Comparison of ENCODE assay signal across 7 cellular contexts in the genomic region with DNA sequence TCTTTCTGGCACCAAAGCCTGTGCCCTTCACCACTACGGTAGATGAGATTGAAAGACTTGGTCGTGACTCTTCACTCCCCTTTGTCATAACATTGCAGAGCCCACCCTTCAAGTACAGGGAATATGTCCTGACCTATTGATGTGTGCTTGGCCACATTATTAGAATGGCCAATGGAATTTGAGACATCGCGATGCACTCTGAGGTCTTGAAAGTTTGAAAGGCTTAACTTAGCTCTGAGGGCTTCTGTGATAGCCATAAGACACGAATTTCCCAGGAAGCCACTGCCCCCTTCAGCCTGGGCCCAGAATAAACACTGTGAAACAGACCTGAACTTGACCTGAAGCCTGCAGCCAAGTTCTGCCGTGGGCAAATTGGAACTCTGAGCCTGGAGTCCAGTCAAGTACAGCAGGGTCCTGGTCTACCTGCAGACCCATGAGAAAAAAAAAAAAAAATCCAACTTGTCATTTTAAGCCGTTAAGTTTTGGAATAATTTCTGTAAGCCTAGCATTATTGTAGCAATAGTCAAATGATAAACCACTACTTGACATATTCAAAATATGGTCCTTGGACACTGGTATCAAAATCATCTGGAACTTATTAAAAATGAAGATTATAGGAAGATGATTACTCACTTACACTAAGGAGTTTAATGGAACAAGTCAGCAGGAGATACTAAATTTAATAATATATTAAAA. TPM values are rescaled to one million over a fixed set of nuclear protein-coding genes. Genes with fewer than 3 reads are reported as not detected.
A peak's percentile ranks its signal among the peaks of the same experiment; 100 is the strongest.
DNase-seq lines count a peak whose midpoint lies in the region; ATAC-seq, FAIRE-seq and TF ChIP-seq lines count a peak whose summit lies in the region.

No MANE protein-coding gene starts in this region.

- no peak overlapping the region for H3K4me3 Mint-ChIP-seq in activated naive CD8-positive, alpha-beta T cell treated with anti-CD3 and anti-CD28 coated beads, Interleukin-2, amount 10 ng/mL, durations not matched to agents 7 days and 5 days

- no peak overlapping the region for H3K27ac Mint-ChIP-seq in activated naive CD8-positive, alpha-beta T cell treated with anti-CD3 and anti-CD28 coated beads, Interleukin-2, amount 10 ng/mL, durations not matched to agents 7 days and 5 days

- DNase-seq in H7 (peak; percentile 76), NCI-H226 (peak; percentile 43), heart right ventricle (peak; percentile 52 to 78), retinal pigment epithelial cell (ENCODE audit: low read depth) (no peak)
- peak; percentile 54 for DNase-seq in activated naive CD8-positive, alpha-beta T cell treated with anti-CD3 and anti-CD28 coated beads, Interleukin-2, amount 10 ng/mL, durations not matched to agents 7 days and 5 days

- intact Hi-C loops in heart right ventricle (cut with DNase I), result loop anchor here (1.0 to 10.0 kb wide), 12 partner anchors 37 to 388 kb away; partner anchors contain the start of genes REV3L (in 3 of the 10) and TRAF3IP2 (in 2 of the 10)

- no peaks in the 10 kb centered on the region for H3K9me3 Mint-ChIP-seq in activated naive CD8-positive, alpha-beta T cell treated with anti-CD3 and anti-CD28 coated beads, Interleukin-2, amount 10 ng/mL, durations not matched to agents 7 days and 5 days

- H3K27me3 Mint-ChIP-seq in activated naive CD8-positive, alpha-beta T cell treated with anti-CD3 and anti-CD28 coated beads, Interleukin-2, amount 10 ng/mL, durations not matched to agents 7 days and 5 days, result no peaks in the 10 kb centered on the region

- H3K27me3 ChIP-seq in H7 (ENCODE audit: control insufficient read depth, insufficient read depth, low read length) (no peaks in the 10 kb centered on the region), heart right ventricle (no peaks in the 10 kb centered on the region)

- peak; percentile 78 for ATAC-seq in activated naive CD8-positive, alpha-beta T cell treated with anti-CD3 and anti-CD28 coated beads, Interleukin-2, amount 10 ng/mL, durations not matched to agents 7 days and 5 days (ENCODE audit: low read depth)
- ATAC-seq in heart right ventricle (peak; percentile 83 to 95 (median 92)), GM19463 (IDR thresholded peaks at IDR 0.05; ENCODE audit: unreplicated experiment) (no peak)

- peaks cover under 1% of the 10 kb centered on the region for H3K36me3 Mint-ChIP-seq in activated naive CD8-positive, alpha-beta T cell treated with anti-CD3 and anti-CD28 coated beads, Interleukin-2, amount 10 ng/mL, durations not matched to agents 7 days and 5 days

- H3K9me3 ChIP-seq in heart right ventricle, result no peaks in the 10 kb centered on the region

- H3K4me1 ChIP-seq in heart right ventricle, result peaks cover 0 to 14% (median 0%) of the 10 kb centered on the region in 9 donors

- no peak overlapping the region for H3K27ac ChIP-seq in heart right ventricle

- H3K4me1 Mint-ChIP-seq in activated naive CD8-positive, alpha-beta T cell treated with anti-CD3 and anti-CD28 coated beads, Interleukin-2, amount 10 ng/mL, durations not matched to agents 7 days and 5 days, result peaks cover 1% of the 10 kb centered on the region

- POLR2A ChIA-PET in activated naive CD8-positive, alpha-beta T cell treated with anti-CD3 and anti-CD28 coated beads, Interleukin-2, amount 10 ng/mL, durations not matched to agents 7 days and 5 days (lab: Charles Lee), result interaction anchor here (1.0 to 1.5 kb wide), 2 partner anchors 159 to 384 kb away, joined by 4 to 5 read pairs; partner anchors contain the start of gene REV3L

- H3K4me3 ChIP-seq in H7 (ENCODE audit: insufficient read depth, low read depth, low read length) (no peak overlapping the region), heart right ventricle (no peak overlapping the region), retinal pigment epithelial cell (ENCODE audit: low read length) (no peak overlapping the region)

- WGBS in heart right ventricle, 2 donors, result 13 to 21% methylated on average over 7 of the region's 7 CpGs

- TF ChIP-seq CTCF in heart right ventricle (IDR thresholded peaks at IDR 0.05) (peak; percentile 43 to 81 (median 64)), retinal pigment epithelial cell (conservative IDR thresholded peaks at IDR 0.05; ENCODE audit: low read depth, low read length) (peak; percentile 69)

- peak; percentile 13 for FAIRE-seq in G401.6 (lab: Jason Lieb, UNC)

- no peaks in the 10 kb centered on the region for H3K36me3 ChIP-seq in H7 (replicated peaks; ENCODE audit: control insufficient read depth, insufficient read depth, low read length)
- no peaks in the 10 kb centered on the region for H3K36me3 ChIP-seq in heart right ventricle

RNA-seq across cellular contexts. Expression of gene TRAF3IP2, which starts 36.9 kb away (rescaled TPM):
- total RNA-seq in H7 (2014; rRNA removed; shearing (Covaris generic)), result 24.1 and 46.7 TPM in 2 replicates
- total RNA-seq in activated naive CD8-positive, alpha-beta T cell treated with anti-CD3 and anti-CD28 coated beads, Interleukin-2, amount 10 ng/mL, durations not matched to agents 7 days and 5 days, result 10 to 100 TPM; 25.8 to 28.3 TPM
- 10 to 100 TPM in 8 of 10 donors, 1 to 10 TPM in 2; 9.7 to 18.0 (median 11.8) TPM for total RNA-seq in heart right ventricle
- 10 to 100 TPM; 12.5 to 19.8 TPM for polyA plus RNA-seq in heart right ventricle
